ENCODE assay signal across 23 cellular contexts in genomic region chr7:107726356-107727130, GRCh38.
"Had no signal": no experiment of that assay in that cellular context is flagged by ENCODE, and none has a peak within 500 bp of the region (broad histone marks: within the 10 kb centered on the region; RNA-seq: fewer than 3 reads in every experiment).

No MANE protein-coding gene starts in this region.

- ATAC-seq: left cardiac atrium; right lobe of liver; stimulated activated effector memory CD8-positive, alpha-beta T cell treated with anti-CD3 and anti-CD28 coated beads, Interleukin-12 subunit alpha, Interleukin-12 subunit beta, amount 100 ng/mL, for 72 hours; stimulated activated naive CD8-positive, alpha-beta T cell treated with anti-CD3 and anti-CD28 coated beads, Interleukin-15, Interleukin-2, amounts not matched to agents 100 U/mL and 50 U/mL, for 24 hours had no signal

- H3K36me3 ChIP-seq: esophagus squamous epithelium, left ventricle myocardium inferior, prostate gland, right lobe of liver, suprapubic skin, thyroid gland, upper lobe of left lung, uterus had no signal

- H3K9ac ChIP-seq: parathyroid adenoma had no signal

- H3K9me3 ChIP-seq: esophagus squamous epithelium, left ventricle myocardium inferior, prostate gland, right lobe of liver, suprapubic skin, thyroid gland, upper lobe of left lung, uterus had no signal

- H3K27ac ChIP-seq: esophagus squamous epithelium, hepatocyte, left ventricle myocardium inferior, parathyroid adenoma, prostate gland, right lobe of liver, suprapubic skin, thyroid gland, upper lobe of left lung, uterus had no signal

- H2AFZ ChIP-seq: hepatocyte, parathyroid adenoma had no signal

- H3K27me3 ChIP-seq: right lobe of liver, thyroid gland, upper lobe of left lung, uterus had no signal

- FAIRE-seq: endometrium, kidney had no signal

- H3K79me2 ChIP-seq: hepatocyte, parathyroid adenoma had no signal

- H3K4me1 ChIP-seq: esophagus squamous epithelium, left ventricle myocardium inferior, prostate gland, right lobe of liver, suprapubic skin, upper lobe of left lung, uterus had no signal

- H3K4me2 ChIP-seq: hepatocyte had no signal

- H3K4me3 ChIP-seq: esophagus squamous epithelium, hepatocyte, left ventricle myocardium inferior, lung, prostate gland, right lobe of liver, suprapubic skin, thyroid gland, upper lobe of left lung, uterus had no signal

- DNase-seq: effector memory CD4-positive, alpha-beta T cell; esophagus squamous epithelium; foreskin fibroblast; head of caudate nucleus; kidney; left cardiac atrium; left ventricle myocardium inferior; mesenchymal stem cell; naive B cell; right lobe of liver; stimulated activated CD4-positive, alpha-beta T cell treated with anti-CD3 and anti-CD28 coated beads, Interleukin-4, amount 100 ng/mL, for 1 hour; stimulated activated CD8-positive, alpha-beta memory T cell treated with anti-CD3 and anti-CD28 coated beads, Interleukin-4, amount 100 ng/mL, for 48 hours; stimulated activated naive CD8-positive, alpha-beta T cell treated with anti-CD3 and anti-CD28 coated beads, Interleukin-15, Interleukin-2, amounts not matched to agents 100 U/mL and 50 U/mL, for 24 hours; thyroid gland; upper lobe of left lung; uterus had no signal
